In genomic region chr14:53954551-53955233, GRCh38 we compare ENCODE assay signal across 9 cellular contexts. TPM values are rescaled to one million over a fixed set of nuclear protein-coding genes. Genes with fewer than 3 reads are reported as not detected.
DNase-seq lines count a peak whose midpoint lies in the region; ATAC-seq, FAIRE-seq and TF ChIP-seq lines count a peak whose summit lies in the region.
"Had no signal": no experiment of that assay in that cellular context is flagged by ENCODE, and none has a peak within 500 bp of the region (broad histone marks: within the 10 kb centered on the region; RNA-seq: fewer than 3 reads in every experiment).

No MANE protein-coding gene starts in this region.

- H3K27me3 ChIP-seq in CD8-positive, alpha-beta T cell (ENCODE audit: insufficient read depth, low read length) = peaks cover 6% of the 10 kb centered on the region

- no peaks in the 10 kb centered on the region for H3K36me3 ChIP-seq in CD8-positive, alpha-beta T cell (ENCODE audit: insufficient read depth, low read length)
- peaks cover 51% of the 10 kb centered on the region for H3K36me3 ChIP-seq in mesodermal cell (ENCODE audit: control insufficient read depth, insufficient read depth, low read length)

- CTCF ChIA-PET in CD8-positive, alpha-beta T cell (lab: Charles Lee) = no interaction called here

- H3K4me3 Mint-ChIP-seq in CD8-positive, alpha-beta T cell = peak overlapping the region; percentile 72
- H3K4me3 Mint-ChIP-seq in IgD-negative memory B cell = peak overlapping the region; percentile 43 to 93 (median 84)
- H3K4me3 Mint-ChIP-seq in chondrocyte (ENCODE audit: unreplicated experiment) = peak overlapping the region; percentile 84

- FAIRE-seq in urothelium cell line (lab: Jason Lieb, UNC) = peak; percentile 92
- FAIRE-seq: K562 had no signal

- H3K27me3 Mint-ChIP-seq in CD8-positive, alpha-beta T cell (ENCODE audit: low read depth) = peaks cover 70% of the 10 kb centered on the region
- H3K27me3 Mint-ChIP-seq in IgD-negative memory B cell (peaks cover 64% of the 10 kb centered on the region), chondrocyte (ENCODE audit: low read depth) (peaks cover 18% of the 10 kb centered on the region)

- H3K27ac Mint-ChIP-seq in CD8-positive, alpha-beta T cell = no peak overlapping the region
- H3K27ac Mint-ChIP-seq in IgD-negative memory B cell = no peak overlapping the region
- H3K27ac Mint-ChIP-seq in chondrocyte (ENCODE audit: unreplicated experiment) = peak overlapping the region; percentile 93

- TF ChIP-seq CTCF in CD8-positive, alpha-beta T cell (IDR thresholded peaks at IDR 0.05) = no peak
- TF ChIP-seq CTCF in chondrocyte (IDR thresholded peaks at IDR 0.05) = peak; percentile 53

- peaks cover 24% of the 10 kb centered on the region for H3K4me1 ChIP-seq in CD8-positive, alpha-beta T cell (ENCODE audit: insufficient read depth, low read length)
- peaks cover 23% of the 10 kb centered on the region for H3K4me1 ChIP-seq in mesodermal cell (ENCODE audit: control insufficient read depth, insufficient read depth, low read length, poor library complexity, severe bottlenecking)

- no peaks in the 10 kb centered on the region for H3K36me3 Mint-ChIP-seq in CD8-positive, alpha-beta T cell
- no peaks in the 10 kb centered on the region for H3K36me3 Mint-ChIP-seq in IgD-negative memory B cell
- H3K36me3 Mint-ChIP-seq in chondrocyte (ENCODE audit: low read depth) = no peaks in the 10 kb centered on the region

- no peaks in the 10 kb centered on the region for H3K9me3 Mint-ChIP-seq in CD8-positive, alpha-beta T cell
- H3K9me3 Mint-ChIP-seq in IgD-negative memory B cell (no peaks in the 10 kb centered on the region), chondrocyte (ENCODE audit: low read depth) (no peaks in the 10 kb centered on the region)

- no peak for ATAC-seq in CD8-positive, alpha-beta T cell
- ATAC-seq in GM18498 (IDR thresholded peaks at IDR 0.05; ENCODE audit: unreplicated experiment) = no peak
- ATAC-seq in GM21528 (IDR thresholded peaks at IDR 0.05; ENCODE audit: low FRiP score, unreplicated experiment) = no peak
- ATAC-seq in HG03460 (IDR thresholded peaks at IDR 0.05; ENCODE audit: unreplicated experiment) = no peak
- ATAC-seq: K562 had no signal

- intact Hi-C loops in CD8-positive, alpha-beta T cell (cut with DNase I, micrococcal nuclease) = no loop called here

- WGBS in mesodermal cell (ENCODE audit: insufficient coverage in 2 of 2), 2 experiments = 0% methylated on average over 34 to 42 of the region's 54 CpGs

- H3K4me1 Mint-ChIP-seq in CD8-positive, alpha-beta T cell (ENCODE audit: low read depth) = peaks cover 35% of the 10 kb centered on the region
- peaks cover 9 to 21% (median 12%) of the 10 kb centered on the region in 3 donors for H3K4me1 Mint-ChIP-seq in IgD-negative memory B cell
- H3K4me1 Mint-ChIP-seq in chondrocyte (ENCODE audit: low read depth) = peaks cover 52% of the 10 kb centered on the region

- H3K27ac ChIP-seq in CD8-positive, alpha-beta T cell (ENCODE audit: low read depth, low read length) = no peak overlapping the region
- peak overlapping the region; percentile 60 for H3K27ac ChIP-seq in mesodermal cell (ENCODE audit: low read depth, low read length, severe bottlenecking)

- H3K9me3 ChIP-seq in CD8-positive, alpha-beta T cell (ENCODE audit: low read length) = no peaks in the 10 kb centered on the region
- no peaks in the 10 kb centered on the region for H3K9me3 ChIP-seq in mesodermal cell (ENCODE audit: control insufficient read depth, low read length)

- no peak for DNase-seq in CD8-positive, alpha-beta T cell
- DNase-seq in chondrocyte (ENCODE audit: low spot score) (no peak), urothelium cell line (ENCODE audit: low spot score) (peak; percentile 50)

- peak overlapping the region; percentile 33 for H3K4me3 ChIP-seq in CD8-positive, alpha-beta T cell (ENCODE audit: low read depth, low read length)
- peak overlapping the region; percentile 93 for H3K4me3 ChIP-seq in mesodermal cell (ENCODE audit: extremely low read depth, insufficient read depth, low read length, poor library complexity, severe bottlenecking)
- H3K4me3 ChIP-seq: K562 had no signal

- POLR2A ChIA-PET in CD8-positive, alpha-beta T cell (lab: Charles Lee) = no interaction called here

RNA-seq across cellular contexts. Expression of gene BMP4, which starts 1.9 kb away (rescaled TPM):
- total RNA-seq in CD8-positive, alpha-beta T cell = not detected
- polyA plus RNA-seq in IgD-negative memory B cell = not detected
- 2.9 to 9.0 TPM (median 3.4 TPM) in 3 replicates for total RNA-seq in chondrocyte
- 326 TPM for polyA plus RNA-seq in mesodermal cell (2013, experiment 1 of 2)
- polyA plus RNA-seq in mesodermal cell (2013, experiment 2 of 2) = 325 TPM
- total RNA-seq: K562 had no signal
- polyA plus RNA-seq: K562 had no signal
